In the genomic region with DNA sequence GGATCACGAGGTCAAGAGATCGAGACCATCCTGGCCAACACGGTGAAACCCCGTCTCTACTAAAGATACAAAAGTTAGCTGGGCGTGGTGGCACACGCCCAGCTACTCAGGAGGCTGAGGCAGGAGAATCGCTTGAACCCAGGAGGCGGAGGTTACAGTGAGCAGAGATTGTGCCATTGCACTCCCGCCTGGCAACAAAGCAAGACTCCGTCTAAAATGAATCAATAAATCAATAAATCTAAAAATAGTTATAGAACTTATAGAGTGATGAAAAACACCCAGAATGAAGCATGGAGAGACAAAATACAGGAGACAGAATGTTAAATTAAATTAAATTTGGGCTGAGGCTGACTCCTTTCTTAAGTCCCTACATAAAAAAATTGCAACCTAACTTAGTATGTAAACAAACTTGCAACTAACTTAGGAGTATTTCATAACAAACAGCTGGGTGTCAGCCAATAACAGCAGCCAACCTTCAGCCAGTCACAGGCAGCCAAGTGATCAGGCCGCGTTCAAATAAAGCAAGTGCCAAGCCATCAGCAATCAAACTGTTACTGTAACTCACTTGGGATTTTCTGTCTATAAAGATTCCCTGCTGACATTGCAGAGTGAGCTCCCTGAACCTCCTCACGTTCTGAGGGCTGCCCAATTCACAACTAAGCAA, we compare ENCODE assay signal across 16 cellular contexts. TPM values are rescaled to one million over a fixed set of nuclear protein-coding genes. Genes with fewer than 3 reads are reported as not detected.
"Had no signal": no experiment of that assay in that cellular context is flagged by ENCODE, and none has a peak within 500 bp of the region (broad histone marks: within the 10 kb centered on the region; RNA-seq: fewer than 3 reads in every experiment).

No MANE protein-coding gene starts in this region.

- H3K4me1 Mint-ChIP-seq: activated naive CD8-positive, alpha-beta T cell treated with anti-CD3 and anti-CD28 coated beads, Interleukin-2, amount 10 ng/mL, durations not matched to agents 7 days and 5 days; memory B cell; neural crest cell had no signal

- H3K9me3 ChIP-seq: left lung, ovary, thyroid gland had no signal

- DNase-seq: activated CD4-positive, alpha-beta T cell treated with anti-CD3 and anti-CD28 coated beads, Interleukin-2, amount 50 U/mL, for 1 hour; activated gamma-delta T cell; activated naive CD8-positive, alpha-beta T cell treated with anti-CD3 and anti-CD28 coated beads, Interleukin-2, amount 10 ng/mL, durations not matched to agents 7 days and 5 days; activated T-cell treated with anti-CD3 and anti-CD28 coated beads, Interleukin-2, amount 50 U/mL, for 1 hour; aorta; caudate nucleus; effector CD4-positive, alpha-beta T cell; left lung; ovary; thyroid gland had no signal

- H3K27ac ChIP-seq: coronary artery, left lung, ovary, skin epidermis, thyroid gland had no signal

- H3K4me3 ChIP-seq: coronary artery, left lung, ovary, skin epidermis, thyroid gland had no signal

- ATAC-seq: left lung had no signal

- H3K4me3 Mint-ChIP-seq: activated naive CD8-positive, alpha-beta T cell treated with anti-CD3 and anti-CD28 coated beads, Interleukin-2, amount 10 ng/mL, durations not matched to agents 7 days and 5 days; memory B cell; neural crest cell had no signal

- H3K9me3 Mint-ChIP-seq: activated naive CD8-positive, alpha-beta T cell treated with anti-CD3 and anti-CD28 coated beads, Interleukin-2, amount 10 ng/mL, durations not matched to agents 7 days and 5 days; memory B cell; neural crest cell had no signal

- H3K27me3 ChIP-seq: left lung, ovary, thyroid gland had no signal

- H3K36me3 ChIP-seq: left lung, ovary, thyroid gland had no signal

- H3K4me1 ChIP-seq: left lung, thyroid gland had no signal

- H3K36me3 Mint-ChIP-seq: activated naive CD8-positive, alpha-beta T cell treated with anti-CD3 and anti-CD28 coated beads, Interleukin-2, amount 10 ng/mL, durations not matched to agents 7 days and 5 days; memory B cell had no signal

- H3K27ac Mint-ChIP-seq: activated naive CD8-positive, alpha-beta T cell treated with anti-CD3 and anti-CD28 coated beads, Interleukin-2, amount 10 ng/mL, durations not matched to agents 7 days and 5 days; memory B cell had no signal

RNA-seq across cellular contexts. Expression of gene TP53AIP1, which starts 7.3 kb away (rescaled TPM):
- total RNA-seq: activated naive CD8-positive, alpha-beta T cell treated with anti-CD3 and anti-CD28 coated beads, Interleukin-2, amount 10 ng/mL, durations not matched to agents 7 days and 5 days; aorta; endothelial cell of umbilical vein; neural crest cell; T-helper 2 cell treated with Interferon-gamma antibody and Interleukin-4, amounts not matched to agents 100 ng/mL and 5 ng/mL, for 36 hours; thyroid gland had no signal
- polyA plus RNA-seq: aorta, endothelial cell of umbilical vein had no signal

RNA-seq across cellular contexts. Expression of gene KCNJ5, which starts 58.8 kb away (rescaled TPM):
- total RNA-seq: T-helper 2 cell treated with Interferon-gamma antibody and Interleukin-4, amounts not matched to agents 100 ng/mL and 5 ng/mL, for 36 hours had no signal
- polyA plus RNA-seq: endothelial cell of umbilical vein had no signal
